In genomic region chr12:12837025-12837872, GRCh38 we compare ENCODE assay signal across 1 cellular context.
TF ChIP-seq lines count a peak whose summit lies in the region.

No MANE protein-coding gene starts in this region.

TF ChIP-seq in GM23338, 12 proteins besides CTCF, POLR2A, EP300 and RAD21 (continued from another document):
- TF ChIP-seq, protein P1, sequence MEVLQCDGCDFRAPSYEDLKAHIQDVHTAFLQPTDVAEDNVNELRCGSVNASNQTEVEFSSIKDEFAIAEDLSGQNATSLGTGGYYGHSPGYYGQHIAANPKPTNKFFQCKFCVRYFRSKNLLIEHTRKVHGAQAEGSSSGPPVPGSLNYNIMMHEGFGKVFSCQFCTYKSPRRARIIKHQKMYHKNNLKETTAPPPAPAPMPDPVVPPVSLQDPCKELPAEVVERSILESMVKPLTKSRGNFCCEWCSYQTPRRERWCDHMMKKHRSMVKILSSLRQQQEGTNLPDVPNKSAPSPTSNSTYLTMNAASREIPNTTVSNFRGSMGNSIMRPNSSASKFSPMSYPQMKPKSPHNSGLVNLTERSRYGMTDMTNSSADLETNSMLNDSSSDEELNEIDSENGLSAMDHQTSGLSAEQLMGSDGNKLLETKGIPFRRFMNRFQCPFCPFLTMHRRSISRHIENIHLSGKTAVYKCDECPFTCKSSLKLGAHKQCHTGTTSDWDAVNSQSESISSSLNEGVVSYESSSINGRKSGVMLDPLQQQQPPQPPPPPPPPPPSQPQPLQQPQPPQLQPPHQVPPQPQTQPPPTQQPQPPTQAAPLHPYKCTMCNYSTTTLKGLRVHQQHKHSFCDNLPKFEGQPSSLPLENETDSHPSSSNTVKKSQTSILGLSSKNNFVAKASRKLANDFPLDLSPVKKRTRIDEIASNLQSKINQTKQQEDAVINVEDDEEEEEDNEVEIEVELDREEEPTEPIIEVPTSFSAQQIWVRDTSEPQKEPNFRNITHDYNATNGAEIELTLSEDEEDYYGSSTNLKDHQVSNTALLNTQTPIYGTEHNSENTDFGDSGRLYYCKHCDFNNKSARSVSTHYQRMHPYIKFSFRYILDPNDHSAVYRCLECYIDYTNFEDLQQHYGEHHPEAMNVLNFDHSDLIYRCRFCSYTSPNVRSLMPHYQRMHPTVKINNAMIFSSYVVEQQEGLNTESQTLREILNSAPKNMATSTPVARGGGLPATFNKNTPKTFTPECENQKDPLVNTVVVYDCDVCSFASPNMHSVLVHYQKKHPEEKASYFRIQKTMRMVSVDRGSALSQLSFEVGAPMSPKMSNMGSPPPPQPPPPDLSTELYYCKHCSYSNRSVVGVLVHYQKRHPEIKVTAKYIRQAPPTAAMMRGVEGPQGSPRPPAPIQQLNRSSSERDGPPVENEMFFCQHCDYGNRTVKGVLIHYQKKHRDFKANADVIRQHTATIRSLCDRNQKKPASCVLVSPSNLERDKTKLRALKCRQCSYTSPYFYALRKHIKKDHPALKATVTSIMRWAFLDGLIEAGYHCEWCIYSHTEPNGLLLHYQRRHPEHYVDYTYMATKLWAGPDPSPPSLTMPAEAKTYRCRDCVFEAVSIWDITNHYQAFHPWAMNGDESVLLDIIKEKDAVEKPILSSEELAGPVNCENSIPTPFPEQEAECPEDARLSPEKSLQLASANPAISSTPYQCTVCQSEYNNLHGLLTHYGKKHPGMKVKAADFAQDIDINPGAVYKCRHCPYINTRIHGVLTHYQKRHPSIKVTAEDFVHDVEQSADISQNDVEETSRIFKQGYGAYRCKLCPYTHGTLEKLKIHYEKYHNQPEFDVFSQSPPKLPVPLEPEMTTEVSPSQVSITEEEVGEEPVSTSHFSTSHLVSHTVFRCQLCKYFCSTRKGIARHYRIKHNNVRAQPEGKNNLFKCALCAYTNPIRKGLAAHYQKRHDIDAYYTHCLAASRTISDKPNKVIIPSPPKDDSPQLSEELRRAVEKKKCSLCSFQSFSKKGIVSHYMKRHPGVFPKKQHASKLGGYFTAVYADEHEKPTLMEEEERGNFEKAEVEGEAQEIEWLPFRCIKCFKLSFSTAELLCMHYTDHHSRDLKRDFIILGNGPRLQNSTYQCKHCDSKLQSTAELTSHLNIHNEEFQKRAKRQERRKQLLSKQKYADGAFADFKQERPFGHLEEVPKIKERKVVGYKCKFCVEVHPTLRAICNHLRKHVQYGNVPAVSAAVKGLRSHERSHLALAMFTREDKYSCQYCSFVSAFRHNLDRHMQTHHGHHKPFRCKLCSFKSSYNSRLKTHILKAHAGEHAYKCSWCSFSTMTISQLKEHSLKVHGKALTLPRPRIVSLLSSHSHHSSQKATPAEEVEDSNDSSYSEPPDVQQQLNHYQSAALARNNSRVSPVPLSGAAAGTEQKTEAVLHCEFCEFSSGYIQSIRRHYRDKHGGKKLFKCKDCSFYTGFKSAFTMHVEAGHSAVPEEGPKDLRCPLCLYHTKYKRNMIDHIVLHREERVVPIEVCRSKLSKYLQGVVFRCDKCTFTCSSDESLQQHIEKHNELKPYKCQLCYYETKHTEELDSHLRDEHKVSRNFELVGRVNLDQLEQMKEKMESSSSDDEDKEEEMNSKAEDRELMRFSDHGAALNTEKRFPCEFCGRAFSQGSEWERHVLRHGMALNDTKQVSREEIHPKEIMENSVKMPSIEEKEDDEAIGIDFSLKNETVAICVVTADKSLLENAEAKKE (CRISPR knock-in tag; IDR thresholded peaks at IDR 0.05): no peak
- no peak for TF ChIP-seq ZNF331 (CRISPR knock-in tag; IDR thresholded peaks at IDR 0.05; ENCODE audit: low read depth)
- no peak for TF ChIP-seq EZH2phosphoT487 (IDR thresholded peaks at IDR 0.05; ENCODE audit: unreplicated experiment)
- TF ChIP-seq NANOG (IDR thresholded peaks at IDR 0.05; ENCODE audit: borderline replicate concordance): no peak
- no peak for TF ChIP-seq EZH2 (IDR thresholded peaks at IDR 0.05; ENCODE audit: low read depth, unreplicated experiment)
- no peak for TF ChIP-seq CREB1 (CRISPR knock-in tag; IDR thresholded peaks at IDR 0.05; ENCODE audit: low read depth)
